In genomic region chr9:127493592-127494303, GRCh38 we compare ENCODE assay signal across 17 cellular contexts. TPM values are rescaled to one million over a fixed set of nuclear protein-coding genes. Genes with fewer than 3 reads are reported as not detected.
DNase-seq lines count a peak whose midpoint lies in the region; ATAC-seq and TF ChIP-seq lines count a peak whose summit lies in the region.
"Had no signal": no experiment of that assay in that cellular context is flagged by ENCODE, and none has a peak within 500 bp of the region (broad histone marks: within the 10 kb centered on the region; RNA-seq: fewer than 3 reads in every experiment).

No MANE protein-coding gene starts in this region.

- peak overlapping the region in 3 of 4 donors; percentile 62 to 73 (median 68) for H3K27ac ChIP-seq in body of pancreas
- H3K27ac ChIP-seq in right cardiac atrium (ENCODE audit: low read length), result peak overlapping the region; percentile 82
- peak overlapping the region; percentile 71 to 84 for H3K27ac ChIP-seq in tibial artery
- H3K27ac ChIP-seq in transverse colon, result peak overlapping the region in 2 of 4 donors; percentile 83 to 88
- H3K27ac ChIP-seq: KMS-11 had no signal

- TF ChIP-seq EP300 in transverse colon (IDR thresholded peaks at IDR 0.05; ENCODE audit: low read depth), result no peak

- TF ChIP-seq POLR2A in body of pancreas (IDR thresholded peaks at IDR 0.05) (no peak), transverse colon (IDR thresholded peaks at IDR 0.05) (no peak)

- no peaks in the 10 kb centered on the region for H3K9me3 ChIP-seq in body of pancreas
- H3K9me3 ChIP-seq in right cardiac atrium (ENCODE audit: control insufficient read depth, low read length), result no peaks in the 10 kb centered on the region
- H3K9me3 ChIP-seq in tibial artery, result no peaks in the 10 kb centered on the region
- no peaks in the 10 kb centered on the region for H3K9me3 ChIP-seq in transverse colon
- H3K9me3 ChIP-seq: colonic mucosa had no signal

- H3K4me3 ChIP-seq in body of pancreas, result no peak overlapping the region
- H3K4me3 ChIP-seq in right cardiac atrium (ENCODE audit: low read length), result no peak overlapping the region
- H3K4me3 ChIP-seq in tibial artery, result no peak overlapping the region
- no peak overlapping the region for H3K4me3 ChIP-seq in transverse colon
- H3K4me3 ChIP-seq: colonic mucosa had no signal

- 70 to 77% methylated on average over 5 to 21 of the region's 22 CpGs for WGBS in body of pancreas, 2 donors
- 65% methylated on average over 22 of the region's 22 CpGs for whole genome bisulfite sequencing in right cardiac atrium
- WGBS in transverse colon (ENCODE audit: low coverage in 1 of 2), 2 donors, result 90 to 91% methylated on average over 4 to 21 of the region's 22 CpGs

- ATAC-seq in body of pancreas (no peak), right cardiac atrium (peak; percentile 62 to 81)
- ATAC-seq: Panc1; stimulated activated memory B cell treated with anti-CD40 and anti-IgM and Interleukin-4, amounts not matched to agents 10 μg/mL and 1 μg/mL and 100 μg/mL, for 72 hours had no signal

- H3K27me3 ChIP-seq in body of pancreas, result no peaks in the 10 kb centered on the region
- H3K27me3 ChIP-seq in right cardiac atrium (ENCODE audit: control insufficient read depth, insufficient read depth), result no peaks in the 10 kb centered on the region
- H3K27me3 ChIP-seq in tibial artery, result no peaks in the 10 kb centered on the region
- no peaks in the 10 kb centered on the region for H3K27me3 ChIP-seq in transverse colon
- H3K27me3 ChIP-seq: colonic mucosa had no signal

- intact Hi-C loops in body of pancreas (cut with DNase I), result no loop called here
- intact Hi-C loops in right cardiac atrium (cut with DNase I), result no loop called here
- intact Hi-C loops in tibial artery (cut with DNase I; ENCODE audit: low total_unique reads), result no loop called here
- intact Hi-C loops in transverse colon (cut with DNase I; ENCODE audit: low total_unique reads), result no loop called here

- no peaks in the 10 kb centered on the region for H3K36me3 ChIP-seq in body of pancreas (replicated peaks in 1 of 2; ENCODE audit: insufficient read depth in 1 of 2, low read depth in 2 of 2)
- H3K36me3 ChIP-seq in tibial artery, result peaks cover 29 to 87% (median 70%) of the 10 kb centered on the region in 3 donors
- H3K36me3 ChIP-seq in transverse colon, result peaks cover 0 to 11% (median 0%) of the 10 kb centered on the region in 4 donors
- H3K36me3 ChIP-seq: colonic mucosa had no signal

- DNase-seq in NCI-H2171 (lab: John Stamatoyannopoulos, UW) (peak; percentile 85), body of pancreas (peak in 2 of 4 donors; percentile 46 to 49), right cardiac atrium (peak in 2 of 3 donors; percentile 83 to 84), tibial artery (no peak), transverse colon (no peak), activated gamma-delta T cell (lab: John Stamatoyannopoulos, UW) (no peak), activated gamma-delta T cell treated with Interleukin-2 at 50 U/mL for 16 hours (no peak)
- DNase-seq: activated CD4-positive, alpha-beta T cell treated with anti-CD3 and anti-CD28 coated beads, Interleukin-2, amount 10 ng/mL, durations not matched to agents 24 days and 14 days; CD4-positive, alpha-beta memory T cell; colonic mucosa; GDM1; NCI-H1436 treated with DMSO at 0.1 percent for 48 hours; NCI-H345; NK-92 treated with Interleukin-12 subunit alpha and Interleukin-12 subunit beta, amount 100 ng/mL, for 24 hours had no signal

- TF ChIP-seq CTCF in body of pancreas (IDR thresholded peaks at IDR 0.05) (no peak), tibial artery (IDR thresholded peaks at IDR 0.05) (no peak), transverse colon (IDR thresholded peaks at IDR 0.05) (no peak)

- in situ Hi-C loops in transverse colon (cut with MboI; ENCODE audit: low pct_ligation_motif_present in 1 of 4, low pct_unique_long_range_greater_than_20kb in 1 of 4, low sequenced_read_pairs in 3 of 4), result no loop called here

- H3K4me1 ChIP-seq in body of pancreas (peaks cover 26% of the 10 kb centered on the region), right cardiac atrium (ENCODE audit: control insufficient read depth, insufficient read depth, low read length) (no peaks in the 10 kb centered on the region), tibial artery (peaks cover 0 to 20% (median 13%) of the 10 kb centered on the region in 4 donors), transverse colon (peaks cover 0 to 21% (median 20%) of the 10 kb centered on the region in 4 donors)

RNA-seq across cellular contexts. Expression of gene LRSAM1, which starts 42.4 kb away (rescaled TPM):
- total RNA-seq in body of pancreas (10 to 100 TPM in 1 of 2 donors, 1 to 10 TPM in 1; 9.6 to 26.0 TPM), right cardiac atrium (10 to 100 TPM; 14.4 to 23.3 (median 21.1) TPM), transverse colon (10 to 100 TPM; 16.2 to 39.2 (median 26.2) TPM)
- 23.8 TPM for polyA plus RNA-seq in right cardiac atrium

RNA-seq across cellular contexts. Expression of gene RPL12, which starts 42.5 kb away (rescaled TPM):
- 1,000 to 10,000 TPM in 1 of 2 donors, 100 to 1,000 TPM in 1; 994 to 1,261 TPM for total RNA-seq in body of pancreas
- total RNA-seq in right cardiac atrium, result 100 to 1,000 TPM; 535 to 714 (median 622) TPM
- 1,268 TPM for polyA plus RNA-seq in right cardiac atrium
- 1,000 to 10,000 TPM; 1,054 to 2,042 (median 1,540) TPM for total RNA-seq in transverse colon

Comparison
In these comparisons a context has a peak if more than half of its experiments do, and no peak if none do; other contexts are left out.
1. DNase-seq: peak in NCI-H2171 (single experiment) and right cardiac atrium (2 of 3); none in tibial artery (0 of 2), transverse colon (single experiment), activated gamma-delta T cell (single experiment) and activated gamma-delta T cell treated with Interleukin-2 at 50 U/mL for 16 hours (single experiment).